Comparison of ENCODE assay signal across 1 cellular context in genomic region chr5:80934751-80935150, GRCh38.
TF ChIP-seq lines count a peak whose summit lies in the region.

No MANE protein-coding gene starts in this region.

TF ChIP-seq in HepG2, 621 proteins besides CTCF, POLR2A, EP300 and RAD21 (continued from another document):
- TF ChIP-seq ZHX2 (IDR thresholded peaks at IDR 0.05; ENCODE audit: low read depth) (no peak), ZHX2 (CRISPR knock-in tag; IDR thresholded peaks at IDR 0.05; ENCODE audit: borderline replicate concordance) (no peak), ZNF143 (CRISPR knock-in tag; IDR thresholded peaks at IDR 0.05) (no peak), SALL1 (CRISPR knock-in tag; IDR thresholded peaks at IDR 0.05) (no peak; the same call in 1 of the 2 replicates), ZNF441 (CRISPR knock-in tag; IDR thresholded peaks at IDR 0.05; ENCODE audit: borderline replicate concordance) (no peak), HDAC2 (CRISPR knock-in tag; IDR thresholded peaks at IDR 0.05) (no peak), CREM (IDR thresholded peaks at IDR 0.05) (no peak), CREM (CRISPR knock-in tag; IDR thresholded peaks at IDR 0.05) (no peak), ZNF879 (CRISPR knock-in tag; IDR thresholded peaks at IDR 0.05) (no peak), ZBTB21 (CRISPR knock-in tag; IDR thresholded peaks at IDR 0.05) (no peak), HNF4A (CRISPR knock-in tag; IDR thresholded peaks at IDR 0.05) (peak; percentile 27; the same call in 1 of the 2 replicates), STAT6 (CRISPR knock-in tag; IDR thresholded peaks at IDR 0.05; ENCODE audit: borderline replicate concordance) (no peak), IRF2 (CRISPR knock-in tag; IDR thresholded peaks at IDR 0.05) (0 out of 2 replicates have a peak, but pooled peaks have one; percentile 49), SOX6 (IDR thresholded peaks at IDR 0.05) (no peak), SOX6 (CRISPR knock-in tag; IDR thresholded peaks at IDR 0.05) (0 out of 2 replicates have a peak, but pooled peaks have one; percentile 10), TOE1 (CRISPR knock-in tag; IDR thresholded peaks at IDR 0.05) (no peak), ZNF549 (CRISPR knock-in tag; IDR thresholded peaks at IDR 0.05) (no peak), ESRRA (CRISPR knock-in tag; IDR thresholded peaks at IDR 0.05; ENCODE audit: low read depth) (no peak), ZNF282 (IDR thresholded peaks at IDR 0.05; ENCODE audit: partially characterized antibody) (no peak), SMC3 (IDR thresholded peaks at IDR 0.05; ENCODE audit: low read length) (peak; percentile 93), HNF1B (CRISPR knock-in tag; IDR thresholded peaks at IDR 0.05) (peak; percentile 35; the same call in 1 of the 2 replicates)
TF ChIP-seq in HepG2: peak in this region for 7.
